In genomic region chr12:53985358-53985899, GRCh38 we compare ENCODE assay signal across 9 cellular contexts. TPM values are rescaled to one million over a fixed set of nuclear protein-coding genes. Genes with fewer than 3 reads are reported as not detected.
A peak's percentile ranks its signal among the peaks of the same experiment; 100 is the strongest.
DNase-seq lines count a peak whose midpoint lies in the region; ATAC-seq and TF ChIP-seq lines count a peak whose summit lies in the region.
"Had no signal": no experiment of that assay in that cellular context is flagged by ENCODE, and none has a peak within 500 bp of the region (broad histone marks: within the 10 kb centered on the region; RNA-seq: fewer than 3 reads in every experiment).

No MANE protein-coding gene starts in this region.

- peak overlapping the region; percentile 36 to 66 (median 50) for H3K4me3 ChIP-seq in tibial nerve

- no peak for DNase-seq in activated naive CD4-positive, alpha-beta T cell treated with anti-CD3 and anti-CD28 coated beads for 36 hours
- DNase-seq in activated naive CD4-positive, alpha-beta T cell treated with Interleukin-2 at 50 U/mL for 16 hours: no peak
- no peak for DNase-seq in T-cell
- DNase-seq in kidney glomerular epithelial cell (lab: John Stamatoyannopoulos, UW): peak; percentile 71
- DNase-seq in tibial nerve (ENCODE audit: low spot score in 2 of 2): no peak
- no peak for DNase-seq in iPS-NIHi7 (ENCODE audit: extremely low spot score)
- no peak for DNase-seq in substantia nigra (lab: John Stamatoyannopoulos, UW)
- no peak for DNase-seq in NCI-H1930 (lab: John Stamatoyannopoulos, UW)

- intact Hi-C loops in activated naive CD4-positive, alpha-beta T cell treated with anti-CD3 and anti-CD28 coated beads for 36 hours (cut with micrococcal nuclease): loop anchor here (1.0 to 5.0 kb wide), 9 partner anchors 11 to 297 kb away; partner anchors contain the start of genes CBX5, HNRNPA1, HOXC12 and HOXC9

- POLR2A ChIA-PET in T-cell (lab: Charles Lee): no interaction called here

- peak overlapping the region; percentile 38 for H3K4me3 Mint-ChIP-seq in activated naive CD4-positive, alpha-beta T cell treated with anti-CD3 and anti-CD28 coated beads for 36 hours
- peak overlapping the region in 2 of 3 donors; percentile 13 to 71 for H3K4me3 Mint-ChIP-seq in T-cell

- TF ChIP-seq POLR2A in tibial nerve (IDR thresholded peaks at IDR 0.05): no peak

- no peak for TF ChIP-seq EP300 in tibial nerve (IDR thresholded peaks at IDR 0.05)

- no peaks in the 10 kb centered on the region for H3K36me3 Mint-ChIP-seq in activated naive CD4-positive, alpha-beta T cell treated with anti-CD3 and anti-CD28 coated beads for 36 hours (ENCODE audit: low read depth)
- H3K36me3 Mint-ChIP-seq in T-cell: no peaks in the 10 kb centered on the region

- H3K9me3 Mint-ChIP-seq in activated naive CD4-positive, alpha-beta T cell treated with anti-CD3 and anti-CD28 coated beads for 36 hours: no peaks in the 10 kb centered on the region
- no peaks in the 10 kb centered on the region for H3K9me3 Mint-ChIP-seq in T-cell

- H3K9me3 ChIP-seq in tibial nerve: no peaks in the 10 kb centered on the region
- H3K9me3 ChIP-seq: gastroesophageal sphincter had no signal

- peaks cover 31% of the 10 kb centered on the region for H3K4me1 Mint-ChIP-seq in activated naive CD4-positive, alpha-beta T cell treated with anti-CD3 and anti-CD28 coated beads for 36 hours (ENCODE audit: low read depth)
- peaks cover 32 to 58% (median 46%) of the 10 kb centered on the region in 3 donors for H3K4me1 Mint-ChIP-seq in T-cell

- peaks cover 0 to 92% of the 10 kb centered on the region in 2 donors for H3K27me3 ChIP-seq in tibial nerve

- CTCF ChIA-PET in activated naive CD4-positive, alpha-beta T cell treated with anti-CD3 and anti-CD28 coated beads for 36 hours (lab: Charles Lee): interaction anchor here (0.5 to 4.9 kb wide), 22 partner anchors 14 to 465 kb away, joined by 3 to 38 read pairs (median 3); partner anchors contain the start of genes HOXC8 and HOXC9
- CTCF ChIA-PET in T-cell (lab: Charles Lee): interaction anchor here (0.6 to 1.2 kb wide), 4 partner anchors 9 to 301 kb away, joined by 3 to 9 read pairs (median 6); no protein-coding TSS in a partner anchor

- no peak overlapping the region for H3K27ac Mint-ChIP-seq in activated naive CD4-positive, alpha-beta T cell treated with anti-CD3 and anti-CD28 coated beads for 36 hours
- H3K27ac Mint-ChIP-seq in T-cell: no peak overlapping the region

- H3K36me3 ChIP-seq in tibial nerve: no peaks in the 10 kb centered on the region
- H3K36me3 ChIP-seq: gastroesophageal sphincter had no signal

- peak in 3 of 4 experiments; percentile 22 to 33 (median 28) for ATAC-seq in T-cell (replicated peaks in 1 of 4)

- peaks cover 91% of the 10 kb centered on the region for H3K27me3 Mint-ChIP-seq in activated naive CD4-positive, alpha-beta T cell treated with anti-CD3 and anti-CD28 coated beads for 36 hours (ENCODE audit: low read depth)
- H3K27me3 Mint-ChIP-seq in T-cell: peaks cover 85 to 93% of the 10 kb centered on the region in 2 donors

- H3K4me1 ChIP-seq in tibial nerve: peaks cover 0 to 46% (median 11%) of the 10 kb centered on the region in 4 donors

- 1 to 3% methylated on average over 24 to 29 of the region's 36 CpGs for WGBS in tibial nerve, 2 donors

- H3K27ac ChIP-seq in tibial nerve: peak overlapping the region; percentile 68 to 88 (median 76)
- H3K27ac ChIP-seq in substantia nigra (ENCODE audit: low read depth, low read length, poor library complexity, severe bottlenecking): no peak overlapping the region
- H3K27ac ChIP-seq: gastroesophageal sphincter had no signal

- no peak for TF ChIP-seq CTCF in tibial nerve (IDR thresholded peaks at IDR 0.05)

RNA-seq across cellular contexts. Expression of gene HOXC10, which starts 0.5 kb away (rescaled TPM):
- total RNA-seq in activated naive CD4-positive, alpha-beta T cell treated with anti-CD3 and anti-CD28 coated beads for 36 hours: not detected
- total RNA-seq in T-cell: under 1 TPM in 1 of 5 donors, not detected in 4; 0.30 TPM
- total RNA-seq in tibial nerve: 1 to 10 TPM; 1.7 to 6.1 (median 2.5) TPM
- total RNA-seq: gastroesophageal sphincter had no signal

RNA-seq across cellular contexts. Expression of gene HOTAIR, which starts 10.7 kb away (rescaled TPM):
- total RNA-seq in activated naive CD4-positive, alpha-beta T cell treated with anti-CD3 and anti-CD28 coated beads for 36 hours: not detected
- total RNA-seq in T-cell: not detected
- total RNA-seq in tibial nerve: under 1 TPM in 3 of 4 donors, not detected in 1; 0.20 to 0.42 (median 0.30) TPM

RNA-seq across cellular contexts. Expression of gene HOXC11, which starts 12.5 kb away (rescaled TPM):
- total RNA-seq in activated naive CD4-positive, alpha-beta T cell treated with anti-CD3 and anti-CD28 coated beads for 36 hours: not detected
- not detected for total RNA-seq in T-cell
- under 1 TPM in 3 of 4 donors, not detected in 1; 0.20 to 0.63 (median 0.60) TPM for total RNA-seq in tibial nerve
- total RNA-seq: gastroesophageal sphincter had no signal

RNA-seq across cellular contexts. Expression of gene HOXC9, which starts 14.5 kb away (rescaled TPM):
- not detected for total RNA-seq in activated naive CD4-positive, alpha-beta T cell treated with anti-CD3 and anti-CD28 coated beads for 36 hours
- total RNA-seq in T-cell (not detected), tibial nerve (10 to 100 TPM in 1 of 4 donors, 1 to 10 TPM in 3; 4.4 to 10.5 (median 7.9) TPM)
- total RNA-seq: gastroesophageal sphincter had no signal

RNA-seq across cellular contexts. Expression of gene HOXC8, which starts 23.4 kb away (rescaled TPM):
- not detected for total RNA-seq in activated naive CD4-positive, alpha-beta T cell treated with anti-CD3 and anti-CD28 coated beads for 36 hours
- total RNA-seq in T-cell (not detected), tibial nerve (1 to 10 TPM in 3 of 4 donors, under 1 TPM in 1; 0.98 to 2.3 (median 2.0) TPM)
